Comparison of ENCODE assay signal across 22 cellular contexts in the genomic region with DNA sequence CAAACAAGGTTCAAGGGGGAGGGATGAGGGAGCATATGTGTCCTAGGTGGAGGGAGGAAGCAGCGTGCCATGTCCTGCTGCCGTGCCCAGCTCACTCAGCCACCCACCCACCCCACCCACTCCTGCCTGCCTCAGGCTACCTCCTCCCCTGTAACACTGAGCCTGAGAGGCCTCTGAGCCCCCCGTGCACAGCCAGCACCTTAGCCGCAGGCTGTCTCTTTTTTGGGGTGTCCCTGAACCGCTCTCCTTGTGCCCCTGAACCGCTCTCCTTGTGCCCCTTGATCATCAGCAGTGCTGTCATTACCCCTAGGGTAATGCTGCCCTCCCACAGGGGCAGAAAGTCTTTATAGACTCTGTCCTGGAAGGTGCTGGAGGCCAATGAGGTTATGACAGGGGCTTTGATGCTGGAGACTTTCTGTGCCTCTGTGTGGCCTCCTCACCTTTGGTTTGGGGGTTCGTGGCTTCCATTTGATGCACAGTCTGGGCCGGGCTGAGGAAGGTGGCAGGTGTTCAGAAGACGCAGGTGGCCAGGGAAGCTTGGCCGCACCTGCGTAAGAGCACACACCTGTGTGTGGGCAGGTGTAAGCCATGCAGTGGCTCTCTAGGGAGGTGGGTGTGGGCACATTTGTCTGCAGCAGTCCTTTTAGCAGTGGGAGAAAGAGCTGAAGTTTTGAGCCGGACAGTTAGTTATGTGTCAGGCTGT.
DNase-seq lines count a peak whose midpoint lies in the region; ATAC-seq, FAIRE-seq and TF ChIP-seq lines count a peak whose summit lies in the region.
"Had no signal": no experiment of that assay in that cellular context is flagged by ENCODE, and none has a peak within 500 bp of the region (broad histone marks: within the 10 kb centered on the region; RNA-seq: fewer than 3 reads in every experiment).

No MANE protein-coding gene starts in this region.

- H3K4me3 Mint-ChIP-seq in CD4-positive, alpha-beta memory T cell, result no peak overlapping the region
- H3K4me3 Mint-ChIP-seq: activated CD8-positive, alpha-beta memory T cell treated with anti-CD3 and anti-CD28 coated beads, Interleukin-2, amount 10 ng/mL, durations not matched to agents 7 days and 5 days; activated naive CD8-positive, alpha-beta T cell treated with anti-CD3 and anti-CD28 coated beads for 36 hours; activated T-helper 17 cell treated with anti-CD3 and anti-CD28 coated beads, Interleukin-2, amount 50 U/mL, for 72 hours; CD4-positive, CD25-positive, alpha-beta regulatory T cell; IgD-negative memory B cell had no signal

- H3K27ac Mint-ChIP-seq in CD4-positive, alpha-beta memory T cell, result peak overlapping the region in 1 of 7 donors; percentile 27
- H3K27ac Mint-ChIP-seq: activated CD8-positive, alpha-beta memory T cell treated with anti-CD3 and anti-CD28 coated beads, Interleukin-2, amount 10 ng/mL, durations not matched to agents 7 days and 5 days; activated naive CD8-positive, alpha-beta T cell treated with anti-CD3 and anti-CD28 coated beads for 36 hours; activated T-helper 17 cell treated with anti-CD3 and anti-CD28 coated beads, Interleukin-2, amount 50 U/mL, for 72 hours; IgD-negative memory B cell had no signal

- H3K9me3 ChIP-seq in BLaER1 treated with 17β-estradiol and CSF1 and Interleukin-3, amounts not matched to agents 10 nM and 100 nM (replicated peaks in 1 of 11), result peaks cover 0 to 8% (median 0%) of the 10 kb centered on the region in 11 experiments; a peak in 6 of 22 replicates
- H3K9me3 ChIP-seq in lower lobe of right lung (no peaks in the 10 kb centered on the region), tibial artery (no peaks in the 10 kb centered on the region)
- H3K9me3 ChIP-seq in CD4-positive, alpha-beta memory T cell (ENCODE audit: control insufficient read depth in 1 of 2, low read length in 2 of 2), result no peaks in the 10 kb centered on the region
- H3K9me3 ChIP-seq: MG63, right atrium auricular region, thoracic aorta had no signal

- POLR2A ChIA-PET in CD4-positive, alpha-beta memory T cell (lab: Charles Lee; ENCODE audit: partially characterized antibody), result no interaction called here

- CTCF ChIA-PET in CD4-positive, alpha-beta memory T cell (lab: Charles Lee; ENCODE audit: partially characterized antibody), result no interaction called here

- H3K9me3 Mint-ChIP-seq in CD4-positive, alpha-beta memory T cell, result peaks cover 0 to 4% (median 0%) of the 10 kb centered on the region in 8 donors
- H3K9me3 Mint-ChIP-seq: activated naive CD8-positive, alpha-beta T cell treated with anti-CD3 and anti-CD28 coated beads for 36 hours; activated T-helper 17 cell treated with anti-CD3 and anti-CD28 coated beads, Interleukin-2, amount 50 U/mL, for 72 hours; CD4-positive, CD25-positive, alpha-beta regulatory T cell; IgD-negative memory B cell had no signal

- peaks cover 77 to 100% (median 100%) of the 10 kb centered on the region in 10 experiments for H3K4me1 ChIP-seq in BLaER1 treated with 17β-estradiol and CSF1 and Interleukin-3, amounts not matched to agents 10 nM and 100 nM
- H3K4me1 ChIP-seq in lower lobe of right lung (peaks cover 7% of the 10 kb centered on the region), tibial artery (peaks cover 0 to 69% (median 41%) of the 10 kb centered on the region in 4 donors)
- no peaks in the 10 kb centered on the region for H3K4me1 ChIP-seq in CD4-positive, alpha-beta memory T cell (ENCODE audit: insufficient read depth, low read length)
- H3K4me1 ChIP-seq: right atrium auricular region had no signal

- intact Hi-C loops in lower lobe of right lung (cut with DNase I), result no loop called here
- intact Hi-C loops in tibial artery (cut with DNase I; ENCODE audit: low total_unique reads), result no loop called here
- intact Hi-C loops in CD4-positive, alpha-beta memory T cell (cut with micrococcal nuclease), result no loop called here

- H3K4me1 Mint-ChIP-seq in CD4-positive, alpha-beta memory T cell, result peaks cover 0 to 2% (median 0%) of the 10 kb centered on the region in 4 donors
- H3K4me1 Mint-ChIP-seq: activated naive CD8-positive, alpha-beta T cell treated with anti-CD3 and anti-CD28 coated beads for 36 hours; activated T-helper 17 cell treated with anti-CD3 and anti-CD28 coated beads, Interleukin-2, amount 50 U/mL, for 72 hours; IgD-negative memory B cell had no signal

- H3K36me3 ChIP-seq in BLaER1 treated with 17β-estradiol and CSF1 and Interleukin-3, amounts not matched to agents 10 nM and 100 nM, result peaks cover 0 to 33% (median 7%) of the 10 kb centered on the region in 11 experiments; a peak in 9 of 22 replicates
- no peaks in the 10 kb centered on the region for H3K36me3 ChIP-seq in lower lobe of right lung
- no peaks in the 10 kb centered on the region for H3K36me3 ChIP-seq in tibial artery
- no peaks in the 10 kb centered on the region for H3K36me3 ChIP-seq in CD4-positive, alpha-beta memory T cell (ENCODE audit: insufficient read depth, low read length)
- H3K36me3 ChIP-seq: MG63, right atrium auricular region, thoracic aorta had no signal

- FAIRE-seq in HTR-8/SVneo (lab: Jason Lieb, UNC), result no peak

- TF ChIP-seq CTCF in GM12865 (IDR thresholded peaks at IDR 0.05; ENCODE audit: insufficient read depth, low read depth, low read length, missing control alignments) (no peak), lower lobe of right lung (IDR thresholded peaks at IDR 0.05) (no peak), tibial artery (IDR thresholded peaks at IDR 0.05) (no peak)

- H4K20me1 ChIP-seq in BLaER1 treated with 17β-estradiol and CSF1 and Interleukin-3, amounts not matched to agents 10 nM and 100 nM, result peaks cover 0 to 48% (median 28%) of the 10 kb centered on the region in 11 experiments; a peak in 13 of 22 replicates

- peak overlapping the region in 4 of 10 experiments; percentile 1 to 40 (median 26); a peak in 4 of 20 replicates for H3K4me3 ChIP-seq in BLaER1 treated with 17β-estradiol and CSF1 and Interleukin-3, amounts not matched to agents 10 nM and 100 nM
- H3K4me3 ChIP-seq in GM12865 (ENCODE audit: low read depth, low read length) (no peak overlapping the region), lower lobe of right lung (no peak overlapping the region), tibial artery (no peak overlapping the region)
- H3K4me3 ChIP-seq in CD4-positive, alpha-beta memory T cell (ENCODE audit: low read length in 2 of 2), result no peak overlapping the region
- H3K4me3 ChIP-seq: MG63, right atrium auricular region, thoracic aorta had no signal

- no peaks in the 10 kb centered on the region for H3K27me3 ChIP-seq in BLaER1 treated with 17β-estradiol and CSF1 and Interleukin-3, amounts not matched to agents 10 nM and 100 nM
- H3K27me3 ChIP-seq in lower lobe of right lung (ENCODE audit: low read depth) (no peaks in the 10 kb centered on the region), tibial artery (no peaks in the 10 kb centered on the region)
- no peaks in the 10 kb centered on the region for H3K27me3 ChIP-seq in CD4-positive, alpha-beta memory T cell (ENCODE audit: insufficient read depth, low read length)
- H3K27me3 ChIP-seq: MG63, right atrium auricular region had no signal

- H3K36me3 Mint-ChIP-seq in CD4-positive, alpha-beta memory T cell, result no peaks in the 10 kb centered on the region
- H3K36me3 Mint-ChIP-seq: activated CD8-positive, alpha-beta memory T cell treated with anti-CD3 and anti-CD28 coated beads, Interleukin-2, amount 10 ng/mL, durations not matched to agents 7 days and 5 days; IgD-negative memory B cell had no signal

- peak overlapping the region in 5 of 11 experiments; percentile 0 to 64 (median 47); a peak in 7 of 22 replicates for H3K9ac ChIP-seq in BLaER1 treated with 17β-estradiol and CSF1 and Interleukin-3, amounts not matched to agents 10 nM and 100 nM

- peaks cover 1 to 3% of the 10 kb centered on the region in 2 donors for H3K27me3 Mint-ChIP-seq in CD4-positive, alpha-beta memory T cell
- H3K27me3 Mint-ChIP-seq: activated naive CD8-positive, alpha-beta T cell treated with anti-CD3 and anti-CD28 coated beads for 36 hours; CD4-positive, CD25-positive, alpha-beta regulatory T cell; IgD-negative memory B cell had no signal

- H3K4me2 ChIP-seq in BLaER1 treated with 17β-estradiol and CSF1 and Interleukin-3, amounts not matched to agents 10 nM and 100 nM, result peak overlapping the region; percentile 59 to 97 (median 88)

- no peak for ATAC-seq in lower lobe of right lung
- ATAC-seq in HG02870 (IDR thresholded peaks at IDR 0.05; ENCODE audit: unreplicated experiment), result no peak
- ATAC-seq: activated CD8-positive, alpha-beta memory T cell treated with anti-CD3 and anti-CD28 coated beads, Interleukin-2, amount 10 ng/mL, durations not matched to agents 7 days and 5 days; activated T-helper 17 cell treated with anti-CD3 and anti-CD28 coated beads, Interleukin-2, amount 50 U/mL, for 72 hours had no signal

- DNase-seq in GM12865 (ENCODE audit: low read depth) (peak; percentile 9), NCI-H510A treated with DMSO at 0.1 percent for 48 hours (lab: John Stamatoyannopoulos, UW) (peak; percentile 57), lower lobe of right lung (peak; percentile 13), tibial artery (no peak), HTR-8/SVneo (ENCODE audit: insufficient read length, low spot score) (no peak)
- DNase-seq in CD4-positive, alpha-beta memory T cell, result no peak
- DNase-seq: activated CD8-positive, alpha-beta memory T cell treated with anti-CD3 and anti-CD28 coated beads, Interleukin-2, amount 10 ng/mL, durations not matched to agents 7 days and 5 days; activated naive CD8-positive, alpha-beta T cell treated with anti-CD3 and anti-CD28 coated beads for 36 hours; CD4-positive, CD25-positive, alpha-beta regulatory T cell; DND-41; effector memory CD4-positive, alpha-beta T cell; GOT3; mammary epithelial cell; stimulated activated naive CD4-positive, alpha-beta T cell; SW 1271 had no signal

- peak overlapping the region in 7 of 11 experiments; percentile 38 to 69 (median 60); a peak in 14 of 22 replicates for H3K27ac ChIP-seq in BLaER1 treated with 17β-estradiol and CSF1 and Interleukin-3, amounts not matched to agents 10 nM and 100 nM
- H3K27ac ChIP-seq in lower lobe of right lung (no peak overlapping the region), tibial artery (no peak overlapping the region)
- no peak overlapping the region for H3K27ac ChIP-seq in CD4-positive, alpha-beta memory T cell (ENCODE audit: low read depth, low read length)
- H3K27ac ChIP-seq: right atrium auricular region, thoracic aorta had no signal

Comparison
In these comparisons a context has a peak if more than half of its experiments do, and no peak if none do; other contexts are left out.
1. H3K27ac ChIP-seq: peak in BLaER1 treated with 17β-estradiol and CSF1 and Interleukin-3, amounts not matched to agents 10 nM and 100 nM (7 of 11); none in lower lobe of right lung (single experiment), tibial artery (0 of 2) and CD4-positive, alpha-beta memory T cell (single experiment).
2. DNase-seq: peak in GM12865 (single experiment), NCI-H510A treated with DMSO at 0.1 percent for 48 hours (single experiment) and lower lobe of right lung (single experiment); none in tibial artery (0 of 2), HTR-8/SVneo (single experiment) and CD4-positive, alpha-beta memory T cell (0 of 5).